Comparison of ENCODE assay signal across 19 cellular contexts in the genomic region with DNA sequence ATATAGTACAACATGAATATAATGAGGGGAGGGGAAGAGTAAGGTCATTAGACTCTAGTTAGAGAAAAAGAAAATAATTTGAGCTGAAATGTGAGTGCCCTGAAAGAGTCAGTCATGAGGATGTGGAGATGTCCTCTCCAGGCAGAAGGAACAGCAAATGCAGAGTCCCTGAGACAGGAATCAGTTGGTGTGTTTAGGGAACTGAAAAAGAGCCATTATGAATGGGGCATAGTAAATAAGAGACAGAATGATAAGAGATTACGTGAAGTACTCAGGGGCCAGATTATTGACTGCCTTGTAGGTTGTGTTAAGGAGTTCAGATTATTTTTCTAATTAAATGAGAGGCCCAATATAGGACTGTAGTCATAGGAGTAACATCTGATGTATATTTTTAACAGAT.
DNase-seq lines count a peak whose midpoint lies in the region; ATAC-seq lines count a peak whose summit lies in the region.
"Had no signal": no experiment of that assay in that cellular context is flagged by ENCODE, and none has a peak within 500 bp of the region (broad histone marks: within the 10 kb centered on the region; RNA-seq: fewer than 3 reads in every experiment).

No MANE protein-coding gene starts in this region.

- ATAC-seq in GM18511 (IDR thresholded peaks at IDR 0.05; ENCODE audit: unreplicated experiment) (peak; percentile 47), GM18909 (IDR thresholded peaks at IDR 0.05; ENCODE audit: poor library complexity, unreplicated experiment) (peak; percentile 45), GM21619 (IDR thresholded peaks at IDR 0.05; ENCODE audit: unreplicated experiment) (no peak)
- ATAC-seq: GM23338, HCT116, HepG2 had no signal

- DNase-seq in NOMO-1 treated with DMSO at 0.1 percent for 48 hours (lab: John Stamatoyannopoulos, UW; ENCODE audit: unreplicated experiment), result peak; percentile 2
- DNase-seq in NOMO-1 treated with dmso at 0.1 percent for 144 hours (lab: John Stamatoyannopoulos, UW; ENCODE audit: unreplicated experiment), result no peak
- DNase-seq in MV-4-11 (lab: John Stamatoyannopoulos, UW), result peak; percentile 36
- no peak for DNase-seq in HK-2 (ENCODE audit: unreplicated experiment)
- no peak for DNase-seq in GOT3 (lab: John Stamatoyannopoulos, UW)
- DNase-seq: 8988T; CD4-positive, alpha-beta memory T cell; DMS153; DMS79; GDM1; H7; HFFc6; KG1 had no signal

Comparison
In these comparisons a context has a peak if more than half of its experiments do, and no peak if none do; other contexts are left out.
1. DNase-seq: peak in NOMO-1 treated with DMSO at 0.1 percent for 48 hours (single experiment) and MV-4-11 (single experiment); none in NOMO-1 treated with dmso at 0.1 percent for 144 hours (single experiment), HK-2 (single experiment) and GOT3 (single experiment).